ENCODE assay signal across 8 cellular contexts in the genomic region with DNA sequence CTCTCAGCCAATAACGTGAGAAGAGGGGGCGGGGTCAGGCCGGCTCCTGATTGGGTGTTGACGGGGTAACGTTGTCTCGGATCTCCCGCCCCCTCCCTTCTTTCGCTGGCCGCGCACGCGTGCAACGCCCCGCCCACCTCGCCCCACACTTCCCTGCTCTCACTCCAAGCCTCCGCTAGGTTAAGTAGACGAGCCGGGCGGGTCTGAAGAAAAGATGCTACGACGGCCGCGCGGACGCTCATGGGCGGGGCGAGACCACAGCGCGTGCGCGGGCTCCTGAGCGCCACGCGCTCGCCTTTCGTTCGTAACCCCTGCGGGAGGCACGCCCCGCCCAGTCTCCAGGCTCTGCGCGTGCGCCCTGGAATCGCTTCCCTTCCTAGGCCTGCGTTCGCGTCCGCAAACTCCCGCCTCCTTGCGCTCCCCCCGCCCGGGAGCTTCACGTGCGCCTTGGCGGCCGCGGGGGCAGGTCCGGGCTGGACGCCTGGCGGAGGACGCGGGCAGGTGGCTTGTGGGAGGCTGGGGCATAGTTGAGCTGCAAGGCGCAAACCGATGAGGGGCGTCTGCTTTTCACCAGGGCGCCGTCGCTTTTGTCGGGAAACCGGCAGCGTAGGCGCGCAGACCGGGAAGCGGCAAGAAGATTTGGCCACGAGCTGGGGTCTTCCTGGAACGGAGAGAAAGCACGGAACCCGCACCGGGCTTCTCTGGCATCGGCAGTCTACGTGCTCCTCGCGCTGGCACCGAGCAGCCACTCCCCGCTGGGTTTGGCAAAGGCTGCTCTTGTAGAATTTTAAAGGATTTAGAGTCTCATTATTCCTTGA. TPM values are rescaled to one million over a fixed set of nuclear protein-coding genes. Genes with fewer than 3 reads are reported as not detected.
DNase-seq lines count a peak whose midpoint lies in the region; TF ChIP-seq lines count a peak whose summit lies in the region.

No MANE protein-coding gene starts in this region.

- no peak for TF ChIP-seq CTCF in GM20000 (IDR thresholded peaks at IDR 0.05; ENCODE audit: extremely low read depth, missing control alignments)

- peak; percentile 100 for DNase-seq in COR-L47 (lab: John Stamatoyannopoulos, UW)
- DNase-seq in GM20000 (ENCODE audit: low spot score), result peak; percentile 98
- DNase-seq in HS-5 (ENCODE audit: low read depth), result peak; percentile 94
- peak; percentile 97 for DNase-seq in NK-92 (lab: John Stamatoyannopoulos, UW; ENCODE audit: unreplicated experiment)
- peak; percentile 99 for DNase-seq in activated CD8-positive, alpha-beta memory T cell treated with anti-CD3 and anti-CD28 coated beads for 24 hours
- peak; percentile 100 for DNase-seq in effector CD8-positive, alpha-beta T cell (lab: John Stamatoyannopoulos, UW)
- DNase-seq in lung microvascular endothelial cell (ENCODE audit: low read depth in 2 of 2), result peak; percentile 99
- peak; percentile 99 to 100 (median 100) for DNase-seq in stimulated activated CD4-positive, alpha-beta T cell treated with anti-CD3 and anti-CD28 coated beads, TNF-alpha, amount 100 ng/mL, for 4 hours (ENCODE audit: low read depth in 3 of 3)

RNA-seq across cellular contexts. Expression of gene PGRMC2, which starts 0.5 kb away (rescaled TPM):
- total RNA-seq in lung microvascular endothelial cell, result 14.2 and 19.2 TPM in 2 replicates

Comparison
In these comparisons a context has a peak if more than half of its experiments do, and no peak if none do; other contexts are left out.
1. Peak in every context shown above with its lines: DNase-seq.